ENCODE assay signal across 14 cellular contexts in the genomic region with DNA sequence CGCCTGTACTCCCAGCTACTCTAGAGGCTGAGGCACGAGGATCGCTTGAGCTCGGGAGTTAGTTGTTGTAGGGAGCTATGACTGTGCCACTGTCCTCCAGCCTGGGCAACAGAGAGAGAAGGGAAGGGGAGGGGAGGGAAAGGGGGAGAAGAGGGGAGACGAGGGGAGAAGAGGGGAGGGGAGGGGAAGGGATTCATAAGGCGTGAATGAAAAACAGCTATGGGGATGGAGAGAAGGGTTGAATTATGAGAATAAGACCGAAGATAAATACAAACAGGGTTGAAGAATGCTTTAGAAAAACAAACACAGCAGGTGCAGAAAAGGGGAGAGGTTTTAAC.
DNase-seq lines count a peak whose midpoint lies in the region; ATAC-seq and TF ChIP-seq lines count a peak whose summit lies in the region.
"Had no signal": no experiment of that assay in that cellular context is flagged by ENCODE, and none has a peak within 500 bp of the region (broad histone marks: within the 10 kb centered on the region; RNA-seq: fewer than 3 reads in every experiment).

No MANE protein-coding gene starts in this region.

- in situ Hi-C loops in SK-MEL-5 (cut with HindIII; ENCODE audit: low pct_unique_long_range_greater_than_20kb, low sequenced_read_pairs): no loop called here

- H3K9ac ChIP-seq in iPS-15b (ENCODE audit: low read depth, low read length) (no peak overlapping the region), MM.1S (ENCODE audit: low read length) (no peak overlapping the region)
- H3K9ac ChIP-seq: BLaER1 had no signal

- ATAC-seq in HG02852 (IDR thresholded peaks at IDR 0.05; ENCODE audit: unreplicated experiment) (no peak), GM21529 (IDR thresholded peaks at IDR 0.05; ENCODE audit: unreplicated experiment) (no peak)

- H3K27me3 ChIP-seq in BE2C: peaks cover 21% of the 10 kb centered on the region
- H3K27me3 ChIP-seq in iPS-15b (ENCODE audit: control insufficient read depth, insufficient read depth, low read length): peaks cover 87% of the 10 kb centered on the region
- 0 out of 2 replicates have a peak, but pooled peaks cover 3% of the 10 kb centered on the region for H3K27me3 ChIP-seq in MM.1S (replicated peaks; ENCODE audit: insufficient read depth, low read length)

- H3F3A ChIP-seq in MM.1S (ENCODE audit: insufficient read depth, low read length): no peaks in the 10 kb centered on the region

- no peak overlapping the region for H3K27ac ChIP-seq in MM.1S (ENCODE audit: low read length)
- H3K27ac ChIP-seq: BLaER1, prostate gland, suprapubic skin had no signal

- no peak overlapping the region for H3K4me2 ChIP-seq in MM.1S (ENCODE audit: low read depth, low read length)
- H3K4me2 ChIP-seq: BLaER1 had no signal

- H3K4me3 ChIP-seq in BE2C (ENCODE audit: low read depth, low read length) (peak overlapping the region; percentile 61), iPS-15b (ENCODE audit: low read depth, low read length) (peak overlapping the region; percentile 65), MM.1S (ENCODE audit: low read length) (no peak overlapping the region)
- H3K4me3 ChIP-seq: BLaER1, prostate gland, suprapubic skin had no signal

- no peak overlapping the region for H2AFZ ChIP-seq in MM.1S (ENCODE audit: low read length)

- 0 out of 2 replicates have a peak, but pooled peaks cover 4% of the 10 kb centered on the region for H3K4me1 ChIP-seq in BE2C
- peaks cover 2% of the 10 kb centered on the region for H3K4me1 ChIP-seq in iPS-15b (ENCODE audit: control insufficient read depth, insufficient read depth, low read length)
- H3K4me1 ChIP-seq in MM.1S (ENCODE audit: low read length): no peaks in the 10 kb centered on the region
- H3K4me1 ChIP-seq: BLaER1, prostate gland, suprapubic skin had no signal

- no peaks in the 10 kb centered on the region for H4K20me1 ChIP-seq in MM.1S (ENCODE audit: insufficient read depth, low read length)
- H4K20me1 ChIP-seq: BLaER1 had no signal

- CTCF ChIA-PET in HEK293T (lab: Yijun Ruan, JAX): interaction anchor here (1.2 to 1.4 kb wide), 2 partner anchors 19 to 21 kb away, joined by 4 to 11 read pairs; no protein-coding TSS in a partner anchor

- no peak for TF ChIP-seq CTCF in BE2C (IDR thresholded peaks at IDR 0.05; ENCODE audit: low read depth, low read length)
- TF ChIP-seq CTCF in MM.1S (IDR thresholded peaks at IDR 0.05; ENCODE audit: low read length): no peak

- POLR2A ChIA-PET in HEK293T (lab: Yijun Ruan, JAX): interaction anchor here (1.1 to 2.2 kb wide), 7 partner anchors 15 to 228 kb away, joined by 3 to 13 read pairs (median 4); no protein-coding TSS in a partner anchor

- no peaks in the 10 kb centered on the region for H3K9me2 ChIP-seq in MM.1S (replicated peaks; ENCODE audit: insufficient read depth, low read length)

- H3K9me3 ChIP-seq in BE2C: no peaks in the 10 kb centered on the region
- no peaks in the 10 kb centered on the region for H3K9me3 ChIP-seq in iPS-15b (ENCODE audit: control insufficient read depth, insufficient read depth, low read length)
- no peaks in the 10 kb centered on the region for H3K9me3 ChIP-seq in MM.1S (replicated peaks; ENCODE audit: insufficient read depth, low read length)
- H3K9me3 ChIP-seq: prostate gland, suprapubic skin had no signal

- no peaks in the 10 kb centered on the region for H3K79me2 ChIP-seq in MM.1S (ENCODE audit: low read length)

- H3K36me3 ChIP-seq in BE2C (no peaks in the 10 kb centered on the region), iPS-15b (ENCODE audit: control insufficient read depth, insufficient read depth, low read length) (no peaks in the 10 kb centered on the region), MM.1S (replicated peaks; ENCODE audit: insufficient read depth, low read length) (no peaks in the 10 kb centered on the region)
- H3K36me3 ChIP-seq: BLaER1, prostate gland, suprapubic skin had no signal

- DNase-seq in BE2C (no peak), HEK293T (ENCODE audit: extremely low spot score) (no peak), SK-MEL-5 (ENCODE audit: low read depth, low spot score) (peak; percentile 68), T-helper 9 cell (no peak), MM.1S (no peak)
- DNase-seq: activated naive CD4-positive, alpha-beta T cell treated with anti-CD3 and anti-CD28 coated beads, Interleukin-2, amount 50 U/mL, for 16 hours; DMS79; naive B cell had no signal

TF ChIP-seq in HEK293T, 16 proteins besides CTCF, POLR2A, EP300 and RAD21:
- TF ChIP-seq PKNOX1 (IDR thresholded peaks at IDR 0.05) (no peak), ARNT (IDR thresholded peaks at IDR 0.05) (no peak), TARDBP (IDR thresholded peaks at IDR 0.05) (no peak), SP1 (IDR thresholded peaks at IDR 0.05) (no peak), L3MBTL2 (conservative IDR thresholded peaks at IDR 0.05) (peak; percentile 59; the same call in 1 of the 2 replicates), ELF4 (IDR thresholded peaks at IDR 0.05) (no peak)
